Comparison of ENCODE assay signal across 17 cellular contexts in genomic region chr11:951507-951906, GRCh38.
"Had no signal": no experiment of that assay in that cellular context is flagged by ENCODE, and none has a peak within 500 bp of the region (broad histone marks: within the 10 kb centered on the region; RNA-seq: fewer than 3 reads in every experiment).

No MANE protein-coding gene starts in this region.

- H3K27me3 Mint-ChIP-seq: activated CD4-positive, alpha-beta T cell treated with anti-CD3 and anti-CD28 coated beads, Interleukin-2, amount 10 ng/mL, durations not matched to agents 7 days and 5 days; dendritic cell treated with granulocyte-macrophage colony-stimulating factor and Interleukin-4, amounts not matched to agents 40 ng/mL and 50 ng/mL, for 4 days; naive thymus-derived CD4-positive, alpha-beta T cell; stimulated activated naive CD8-positive, alpha-beta T cell treated with anti-CD3 and anti-CD28 coated beads, Interleukin-15, Interleukin-2, amounts not matched to agents 100 ng/mL and 50 ng/mL, for 24 hours had no signal

- H3K4me3 ChIP-seq: mucosa of descending colon, suprapubic skin, upper lobe of left lung had no signal

- H3K4me3 Mint-ChIP-seq: activated CD4-positive, alpha-beta T cell treated with anti-CD3 and anti-CD28 coated beads, Interleukin-2, amount 10 ng/mL, durations not matched to agents 7 days and 5 days; activated CD8-positive, alpha-beta T cell treated with anti-CD3 and anti-CD28 coated beads, Interleukin-2, amount 10 ng/mL, durations not matched to agents 7 days and 5 days; naive thymus-derived CD4-positive, alpha-beta T cell; stimulated activated naive CD8-positive, alpha-beta T cell treated with anti-CD3 and anti-CD28 coated beads, Interleukin-15, Interleukin-2, amounts not matched to agents 100 ng/mL and 50 ng/mL, for 24 hours had no signal

- DNase-seq: activated CD4-positive, alpha-beta T cell treated with anti-CD3 and anti-CD28 coated beads, Interleukin-2, amount 10 ng/mL, durations not matched to agents 7 days and 5 days; activated CD8-positive, alpha-beta T cell treated with anti-CD3 and anti-CD28 coated beads, Interleukin-2, amount 10 ng/mL, durations not matched to agents 7 days and 5 days; activated effector memory CD4-positive, alpha-beta T cell treated with Interleukin-2 at 50 U/mL for 16 hours; activated naive CD4-positive, alpha-beta T cell treated with anti-CD3 and anti-CD28 coated beads, Interleukin-2, amount 50 U/mL, for 16 hours; activated T-cell treated with anti-CD3 and anti-CD28 coated beads, Interleukin-2, amount 50 U/mL, for 48 hours; effector memory CD4-positive, alpha-beta T cell; left colon; mammary epithelial cell; mucosa of descending colon; naive thymus-derived CD4-positive, alpha-beta T cell; retina; T1000; upper lobe of left lung had no signal

- ATAC-seq: activated CD4-positive, CD25-positive, alpha-beta regulatory T cell treated with anti-CD3 and anti-CD28 coated beads, Interleukin-2, amount 50 U/mL, for 24 hours; activated CD8-positive, alpha-beta T cell treated with anti-CD3 and anti-CD28 coated beads, Interleukin-2, amount 10 ng/mL, durations not matched to agents 7 days and 5 days; naive thymus-derived CD4-positive, alpha-beta T cell had no signal

- H3K27me3 ChIP-seq: suprapubic skin, upper lobe of left lung had no signal

- H3K27ac Mint-ChIP-seq: activated CD4-positive, alpha-beta T cell treated with anti-CD3 and anti-CD28 coated beads, Interleukin-2, amount 10 ng/mL, durations not matched to agents 7 days and 5 days; activated CD8-positive, alpha-beta T cell treated with anti-CD3 and anti-CD28 coated beads, Interleukin-2, amount 10 ng/mL, durations not matched to agents 7 days and 5 days; dendritic cell treated with granulocyte-macrophage colony-stimulating factor and Interleukin-4, amounts not matched to agents 40 ng/mL and 50 ng/mL, for 4 days; stimulated activated naive CD8-positive, alpha-beta T cell treated with anti-CD3 and anti-CD28 coated beads, Interleukin-15, Interleukin-2, amounts not matched to agents 100 ng/mL and 50 ng/mL, for 24 hours had no signal

- H3K27ac ChIP-seq: suprapubic skin had no signal
